ENCODE assay signal across 1 cellular context in genomic region chr20:17849111-17849900, GRCh38.
A peak's percentile ranks its signal among the peaks of the same experiment; 100 is the strongest.
TF ChIP-seq lines count a peak whose summit lies in the region.

No MANE protein-coding gene starts in this region.

TF ChIP-seq in HepG2, 621 proteins besides CTCF, POLR2A, EP300 and RAD21 (continued from another document and continues in another):
- TF ChIP-seq ZNF75D (CRISPR knock-in tag; IDR thresholded peaks at IDR 0.05; ENCODE audit: borderline replicate concordance) (no peak), ZNF704 (CRISPR knock-in tag; IDR thresholded peaks at IDR 0.05; ENCODE audit: borderline replicate concordance) (no peak), NONO (IDR thresholded peaks at IDR 0.05) (no peak), NONO (CRISPR knock-in tag; conservative IDR thresholded peaks at IDR 0.05) (no peak), ZBTB42 (CRISPR knock-in tag; IDR thresholded peaks at IDR 0.05) (no peak), ELK4 (CRISPR knock-in tag; IDR thresholded peaks at IDR 0.05; ENCODE audit: borderline replicate concordance) (no peak), ZNF800 (CRISPR knock-in tag; IDR thresholded peaks at IDR 0.05) (no peak), ZNF263 (CRISPR knock-in tag; IDR thresholded peaks at IDR 0.05) (peak; percentile 95), ZKSCAN8 (CRISPR knock-in tag; IDR thresholded peaks at IDR 0.05; ENCODE audit: borderline replicate concordance) (no peak), MAFG (CRISPR knock-in tag; IDR thresholded peaks at IDR 0.05) (no peak), AKAP8 (CRISPR knock-in tag; IDR thresholded peaks at IDR 0.05) (no peak), THAP9 (CRISPR knock-in tag; IDR thresholded peaks at IDR 0.05; ENCODE audit: borderline replicate concordance) (no peak; the same call in 1 of the 2 replicates), ZNF281 (CRISPR knock-in tag; IDR thresholded peaks at IDR 0.05; ENCODE audit: borderline replicate concordance) (no peak), CEBPG (CRISPR knock-in tag; IDR thresholded peaks at IDR 0.05) (0 out of 2 replicates have a peak, but pooled peaks have one; percentile 7), ZNF607 (CRISPR knock-in tag; IDR thresholded peaks at IDR 0.05; ENCODE audit: borderline replicate concordance) (no peak), ISL2 (CRISPR knock-in tag; IDR thresholded peaks at IDR 0.05) (no peak), ZBTB10 (CRISPR knock-in tag; IDR thresholded peaks at IDR 0.05; ENCODE audit: borderline replicate concordance) (no peak), ATF4 (CRISPR knock-in tag; IDR thresholded peaks at IDR 0.05) (no peak), ZNF143 (CRISPR knock-in tag; IDR thresholded peaks at IDR 0.05) (no peak), BCLAF1 (IDR thresholded peaks at IDR 0.05) (no peak), PHF21A (CRISPR knock-in tag; IDR thresholded peaks at IDR 0.05) (0 out of 2 replicates have a peak, but pooled peaks have one; percentile 39), BRCA1 (CRISPR knock-in tag; IDR thresholded peaks at IDR 0.05) (no peak), ATF7-NPFF (CRISPR knock-in tag; IDR thresholded peaks at IDR 0.05; ENCODE audit: low read depth) (no peak), FLYWCH1 (CRISPR knock-in tag; IDR thresholded peaks at IDR 0.05) (no peak), TRAFD1 (CRISPR knock-in tag; IDR thresholded peaks at IDR 0.05; ENCODE audit: borderline replicate concordance) (no peak), ZUFSP (CRISPR knock-in tag; IDR thresholded peaks at IDR 0.05; ENCODE audit: borderline replicate concordance) (no peak), ZNF556 (CRISPR knock-in tag; IDR thresholded peaks at IDR 0.05; ENCODE audit: borderline replicate concordance) (peak; percentile 75; the same call in 1 of the 2 replicates), ZNF687 (CRISPR knock-in tag; IDR thresholded peaks at IDR 0.05) (peak; percentile 92)
